ENCODE assay signal across 24 cellular contexts in the genomic region with DNA sequence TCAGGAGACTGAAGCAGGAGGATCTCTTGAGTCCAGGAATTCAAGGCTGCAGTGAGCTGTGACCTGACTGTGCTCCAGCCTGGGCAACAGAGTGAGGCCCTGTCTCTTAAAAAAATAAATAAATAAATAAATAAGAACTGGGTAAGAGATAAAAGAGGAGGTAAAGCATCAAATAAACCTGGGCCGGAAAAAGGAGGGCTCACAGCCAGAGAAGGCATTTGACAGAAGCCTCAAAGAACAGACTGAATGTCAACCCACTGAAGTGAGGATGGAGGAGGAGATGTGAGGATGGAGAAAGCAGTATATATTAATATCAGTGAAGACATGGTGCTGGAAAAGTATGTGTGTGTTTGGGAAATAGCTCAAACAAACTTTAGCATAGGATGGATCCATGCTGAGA. TPM values are rescaled to one million over a fixed set of nuclear protein-coding genes. Genes with fewer than 3 reads are reported as not detected.
"Had no signal": no experiment of that assay in that cellular context is flagged by ENCODE, and none has a peak within 500 bp of the region (broad histone marks: within the 10 kb centered on the region; RNA-seq: fewer than 3 reads in every experiment).

No MANE protein-coding gene starts in this region.

- ATAC-seq: activated naive CD4-positive, alpha-beta T cell treated with anti-CD3 and anti-CD28 coated beads, Interleukin-2, amount 50 U/mL, for 72 hours; activated T-helper 17 cell treated with anti-CD3 and anti-CD28 coated beads, Interleukin-2, amount 50 U/mL, for 72 hours had no signal

- H3K36me3 ChIP-seq: adrenal gland, MG63 had no signal

- H3K4me1 Mint-ChIP-seq: activated T-helper 17 cell treated with anti-CD3 and anti-CD28 coated beads, Interleukin-2, amount 50 U/mL, for 72 hours had no signal

- H3K4me3 ChIP-seq: adrenal gland, MG63, SK-N-MC had no signal

- DNase-seq: activated CD4-positive, CD25-positive, alpha-beta regulatory T cell; activated gamma-delta T cell; activated T-cell treated with anti-CD3 and anti-CD28 coated beads, Interleukin-2, amount 50 U/mL, for 48 hours; adrenal gland; anterior cingulate cortex; cerebellar nuclear complex; MG63; MV-4-11; NCI-H1092 treated with DMSO at 0.1 percent for 48 hours; NCI-H1417 treated with DMSO at 0.1 percent for 48 hours; NCI-H1694; NCI-H2029; NCI-H2107; NCI-H2171 treated with DMSO at 0.1 percent for 48 hours; NCI-H226; NCI-H526; SIG-M5 had no signal

- H3K36me3 Mint-ChIP-seq: activated naive CD4-positive, alpha-beta T cell treated with anti-CD3 and anti-CD28 coated beads, Interleukin-2, amount 50 U/mL, for 72 hours had no signal

- H3K9me3 ChIP-seq: adrenal gland, MG63 had no signal

- H3K27ac Mint-ChIP-seq: activated T-helper 17 cell treated with anti-CD3 and anti-CD28 coated beads, Interleukin-2, amount 50 U/mL, for 72 hours had no signal

- H3K9me3 Mint-ChIP-seq: activated naive CD4-positive, alpha-beta T cell treated with anti-CD3 and anti-CD28 coated beads, Interleukin-2, amount 50 U/mL, for 72 hours; activated T-helper 17 cell treated with anti-CD3 and anti-CD28 coated beads, Interleukin-2, amount 50 U/mL, for 72 hours had no signal

- H3K27ac ChIP-seq: adrenal gland, SK-N-MC, VCaP had no signal

RNA-seq across cellular contexts. Expression of a gene that starts 6.1 kb away (rescaled TPM):
- total RNA-seq: cardiac septum; OCI-LY7; T-helper 2 cell treated with Interferon-gamma antibody and Interleukin-4, amounts not matched to agents 100 ng/mL and 5 ng/mL, for 36 hours had no signal
